ENCODE assay signal across 22 cellular contexts in the genomic region with DNA sequence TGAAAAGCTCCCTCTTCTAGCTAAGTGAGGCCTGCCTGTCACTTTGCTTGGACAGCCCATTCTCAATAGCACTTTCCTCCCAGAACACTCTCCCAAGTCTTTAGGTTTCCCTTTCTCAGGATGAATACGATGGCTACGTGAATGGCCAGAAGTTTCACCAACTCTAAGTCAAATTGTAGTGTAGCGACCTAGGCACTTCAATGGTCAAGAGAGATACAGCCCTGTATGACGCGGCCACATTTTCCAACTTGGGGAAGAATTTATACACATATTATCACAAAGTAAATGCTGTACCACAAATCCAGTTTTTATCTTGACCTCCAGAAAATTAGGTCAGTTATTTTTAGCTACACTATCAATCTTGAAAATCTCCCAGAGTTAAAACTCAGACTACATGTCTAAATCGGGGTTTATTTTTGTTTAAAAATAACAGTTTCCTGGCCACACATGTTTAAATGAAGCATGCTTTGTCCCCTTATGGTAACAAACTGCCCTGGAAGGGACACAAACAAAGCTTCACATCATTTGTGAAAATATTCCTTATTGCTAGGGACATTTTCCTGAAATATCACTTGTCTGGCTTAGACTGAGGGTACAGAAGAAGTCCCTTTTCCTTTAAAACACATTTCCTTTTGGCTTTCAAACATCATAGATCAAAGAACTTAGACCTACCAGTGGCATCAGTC.
DNase-seq lines count a peak whose midpoint lies in the region; ATAC-seq, FAIRE-seq and TF ChIP-seq lines count a peak whose summit lies in the region.
"Had no signal": no experiment of that assay in that cellular context is flagged by ENCODE, and none has a peak within 500 bp of the region (broad histone marks: within the 10 kb centered on the region; RNA-seq: fewer than 3 reads in every experiment).

No MANE protein-coding gene starts in this region.

- DNase-seq in left ventricle myocardium inferior (no peak), cardiac septum (ENCODE audit: low spot score) (no peak), kidney (no peak), vagina (ENCODE audit: extremely low spot score in 2 of 2) (no peak), NCI-H2029 (lab: John Stamatoyannopoulos, UW) (no peak), GM19238 (ENCODE audit: insufficient read length, low spot score) (no peak)
- DNase-seq: activated CD4-positive, CD25-positive, alpha-beta regulatory T cell treated with anti-CD3 and anti-CD28 coated beads, Interleukin-2, amount 50 U/mL, for 72 hours; activated CD8-positive, alpha-beta memory T cell treated with anti-CD3 and anti-CD28 coated beads, Interleukin-2, amount 10 ng/mL, durations not matched to agents 7 days and 5 days; DMS 273 treated with DMSO at 0.1 percent for 48 hours; foreskin fibroblast; NCI-H1436; NCI-H2171; NCI-H69; stimulated activated CD4-positive, alpha-beta T cell treated with anti-CD3 and anti-CD28 coated beads, Interleukin-4, amount 100 ng/mL, for 1 hour; T-helper 9 cell had no signal

- H3K27me3 ChIP-seq in left ventricle myocardium inferior (ENCODE audit: low read depth) = no peaks in the 10 kb centered on the region
- H3K27me3 ChIP-seq in skeletal muscle tissue (ENCODE audit: control insufficient read depth in 3 of 3, insufficient read depth in 3 of 3, low read length in 3 of 3) = no peaks in the 10 kb centered on the region
- no peaks in the 10 kb centered on the region for H3K27me3 ChIP-seq in vagina

- TF ChIP-seq POLR2A in vagina (IDR thresholded peaks at IDR 0.05) = no peak

- H3K4me3 ChIP-seq in left ventricle myocardium inferior (no peak overlapping the region), kidney (ENCODE audit: low read length in 2 of 2) (peak overlapping the region in 1 of 2 donors; percentile 8), skeletal muscle tissue (ENCODE audit: low read length in 3 of 3) (no peak overlapping the region), vagina (no peak overlapping the region)
- H3K4me3 ChIP-seq: skin epidermis had no signal

- H3K9ac ChIP-seq in kidney (ENCODE audit: low read length in 2 of 2) = no peak overlapping the region
- no peak overlapping the region for H3K9ac ChIP-seq in skeletal muscle tissue (ENCODE audit: low read depth in 1 of 3, low read length in 3 of 3)

- no peak for FAIRE-seq in kidney (lab: Jason Lieb, UNC)
- FAIRE-seq: endometrium, GM12892, HTR-8/SVneo had no signal

- H3K36me3 ChIP-seq in left ventricle myocardium inferior (no peaks in the 10 kb centered on the region), kidney (ENCODE audit: control insufficient read depth in 1 of 2, insufficient read depth in 2 of 2, low read length in 2 of 2) (no peaks in the 10 kb centered on the region), skeletal muscle tissue (ENCODE audit: control insufficient read depth in 3 of 3, insufficient read depth in 3 of 3, low read length in 3 of 3) (no peaks in the 10 kb centered on the region), vagina (no peaks in the 10 kb centered on the region)

- TF ChIP-seq CTCF in left ventricle myocardium inferior (IDR thresholded peaks at IDR 0.05; ENCODE audit: borderline replicate concordance) (no peak), kidney (IDR thresholded peaks at IDR 0.05; ENCODE audit: borderline replicate concordance, extremely low read depth, insufficient read depth) (no peak), vagina (IDR thresholded peaks at IDR 0.05) (no peak)

- peaks cover 75% of the 10 kb centered on the region for H3K4me1 ChIP-seq in left ventricle myocardium inferior
- H3K4me1 ChIP-seq in kidney (ENCODE audit: control insufficient read depth in 1 of 2, insufficient read depth in 1 of 2, low read depth in 1 of 2, low read length in 2 of 2) = peaks cover 12 to 17% of the 10 kb centered on the region in 2 donors
- H3K4me1 ChIP-seq in skeletal muscle tissue (ENCODE audit: control insufficient read depth in 3 of 3, insufficient read depth in 3 of 3, low read length in 3 of 3) = peaks cover 11 to 16% (median 12%) of the 10 kb centered on the region in 3 donors
- H3K4me1 ChIP-seq in vagina = peaks cover 37% of the 10 kb centered on the region

- ATAC-seq in HG03439 (IDR thresholded peaks at IDR 0.05; ENCODE audit: unreplicated experiment) = no peak
- ATAC-seq: activated CD8-positive, alpha-beta memory T cell treated with anti-CD3 and anti-CD28 coated beads, Interleukin-2, amount 10 ng/mL, durations not matched to agents 7 days and 5 days; activated T-helper 17 cell treated with anti-CD3 and anti-CD28 coated beads, Interleukin-2, amount 50 U/mL, for 72 hours had no signal

- intact Hi-C loops in left ventricle myocardium inferior (cut with micrococcal nuclease) = no loop called here
- intact Hi-C loops in cardiac septum (cut with DNase I) = loop anchor here (5.0 kb wide), 1 partner anchor 40 kb away; no protein-coding TSS in a partner anchor
- intact Hi-C loops in kidney (cut with DNase I) = no loop called here
- intact Hi-C loops in vagina (cut with DNase I) = no loop called here

- H3K27ac ChIP-seq in left ventricle myocardium inferior (replicated peaks) = peak overlapping the region; percentile 77
- peak overlapping the region; percentile 37 to 87 for H3K27ac ChIP-seq in kidney (ENCODE audit: low read depth in 2 of 2, low read length in 2 of 2)
- H3K27ac ChIP-seq in skeletal muscle tissue (ENCODE audit: low read depth, low read length) = peak overlapping the region; percentile 76
- H3K27ac ChIP-seq in vagina = peak overlapping the region; percentile 48

- H3K9me3 ChIP-seq in left ventricle myocardium inferior (replicated peaks) (no peaks in the 10 kb centered on the region), kidney (ENCODE audit: control insufficient read depth in 1 of 2, low read length in 2 of 2) (no peaks in the 10 kb centered on the region), skeletal muscle tissue (ENCODE audit: control insufficient read depth in 3 of 3, low read length in 3 of 3) (no peaks in the 10 kb centered on the region), vagina (no peaks in the 10 kb centered on the region)
